Comparison of ENCODE assay signal across 24 cellular contexts in the genomic region with DNA sequence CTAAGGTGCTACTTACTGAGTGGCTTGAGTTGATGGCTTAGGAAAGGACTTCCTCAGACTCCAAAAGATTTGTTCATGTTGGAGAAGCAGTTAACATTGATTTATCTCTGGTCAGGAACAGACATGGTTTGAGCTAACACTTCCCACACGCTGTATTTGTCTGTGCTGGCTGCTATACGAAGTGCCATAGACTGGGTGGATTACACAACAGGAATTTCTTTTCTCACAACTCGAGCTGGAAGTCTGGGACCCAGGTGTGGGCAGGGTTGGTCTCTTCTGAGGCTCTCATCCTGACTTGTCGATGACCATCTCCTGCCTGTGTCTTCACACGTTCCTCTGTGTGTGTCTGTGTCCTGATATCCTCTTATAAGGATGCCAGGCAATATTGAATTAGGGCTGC.
"Had no signal": no experiment of that assay in that cellular context is flagged by ENCODE, and none has a peak within 500 bp of the region (broad histone marks: within the 10 kb centered on the region; RNA-seq: fewer than 3 reads in every experiment).

No MANE protein-coding gene starts in this region.

- H3K27ac ChIP-seq: SJSA1, SK-N-MC had no signal

- H3K36me3 ChIP-seq: MG63, SJSA1 had no signal

- ATAC-seq: HepG2 had no signal

- H3K9me3 ChIP-seq: MG63, SJSA1 had no signal

- DNase-seq: IMR-90, Karpas-422, KG1, MG63, NCI-H1092, NCI-H1105 treated with DMSO at 0.1 percent for 48 hours, NCI-H1417 treated with DMSO at 0.1 percent for 48 hours, NCI-H146, NCI-H1694 treated with DMSO at 0.1 percent for 48 hours, NCI-H1930, NCI-H2081, NCI-H2107, NCI-H226, NCI-H446, NCI-H510A, NCI-H524 treated with DMSO at 0.1 percent for 48 hours, NCI-H69, NCI-H774, Right ventricle myocardium superior, RPMI8226, SIG-M5 had no signal

- H3K4me1 ChIP-seq: SJSA1 had no signal

- H3K4me3 ChIP-seq: MG63, SJSA1, SK-N-MC had no signal
